ENCODE assay signal across 1 cellular context in the genomic region with DNA sequence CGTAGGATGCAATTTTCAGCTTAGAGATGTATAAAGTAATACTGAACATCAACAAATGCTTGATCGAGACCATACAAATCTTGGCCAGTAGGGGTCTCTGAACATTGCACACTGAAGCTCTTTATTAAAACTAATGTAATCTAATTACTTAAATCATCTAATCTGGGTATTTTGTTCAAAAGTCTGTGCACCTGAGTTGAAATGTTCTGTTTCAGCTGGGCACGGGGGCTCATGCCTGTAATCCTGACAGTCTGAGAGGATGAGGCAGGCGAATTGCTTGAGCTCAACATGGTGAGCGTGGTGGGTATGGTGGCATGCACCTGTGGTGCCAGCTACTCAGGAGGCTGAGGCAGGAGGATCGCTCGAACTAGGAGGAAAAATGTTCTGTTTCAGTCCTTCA.
TF ChIP-seq lines count a peak whose summit lies in the region.

No MANE protein-coding gene starts in this region.

TF ChIP-seq in HepG2, 621 proteins besides CTCF, POLR2A, EP300 and RAD21:
- TF ChIP-seq BHLHE40 (IDR thresholded peaks at IDR 0.05; ENCODE audit: low read length) (no peak), NONO (IDR thresholded peaks at IDR 0.05) (no peak), NONO (CRISPR knock-in tag; conservative IDR thresholded peaks at IDR 0.05) (no peak), SCMH1 (CRISPR knock-in tag; IDR thresholded peaks at IDR 0.05; ENCODE audit: borderline replicate concordance) (no peak), ZNF720 (CRISPR knock-in tag; IDR thresholded peaks at IDR 0.05) (no peak), ZNF496 (CRISPR knock-in tag; IDR thresholded peaks at IDR 0.05; ENCODE audit: insufficient replicate concordance) (no peak), ZNF768 (CRISPR knock-in tag; IDR thresholded peaks at IDR 0.05) (no peak), ZMYM3 (CRISPR knock-in tag; IDR thresholded peaks at IDR 0.05) (no peak), ZNF564 (CRISPR knock-in tag; IDR thresholded peaks at IDR 0.05) (no peak), ZSCAN21 (CRISPR knock-in tag; IDR thresholded peaks at IDR 0.05; ENCODE audit: borderline replicate concordance) (no peak)
- TF ChIP-seq, protein P1, sequence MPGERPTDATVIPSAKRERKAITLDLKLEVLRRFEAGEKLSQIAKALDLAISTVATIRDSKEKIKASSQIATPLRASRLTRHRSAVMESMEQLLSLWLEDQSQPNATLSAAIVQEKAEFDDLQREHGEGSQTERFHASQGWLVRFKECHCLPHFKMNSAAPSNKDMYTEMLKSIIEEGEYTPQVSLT (CRISPR knock-in tag; IDR thresholded peaks at IDR 0.05; ENCODE audit: borderline replicate concordance, low read depth), result no peak
